Comparison of ENCODE assay signal across 2 cellular contexts in genomic region chr3:156240642-156241041, GRCh38.
TF ChIP-seq lines count a peak whose summit lies in the region.

No MANE protein-coding gene starts in this region.

TF ChIP-seq in HepG2, 621 proteins besides CTCF, POLR2A, EP300 and RAD21:
- TF ChIP-seq HOMEZ (CRISPR knock-in tag; IDR thresholded peaks at IDR 0.05; ENCODE audit: low read depth) (no peak), ZNF205 (CRISPR knock-in tag; IDR thresholded peaks at IDR 0.05) (no peak), ZNF510 (CRISPR knock-in tag; IDR thresholded peaks at IDR 0.05; ENCODE audit: low read depth) (no peak), SKI (IDR thresholded peaks at IDR 0.05; ENCODE audit: partially characterized antibody) (no peak), BRCA1 (CRISPR knock-in tag; IDR thresholded peaks at IDR 0.05) (no peak), TBL1XR1 (IDR thresholded peaks at IDR 0.05; ENCODE audit: borderline replicate concordance, low read length, partially characterized antibody) (no peak), SUZ12 (IDR thresholded peaks at IDR 0.05; ENCODE audit: low read depth, low read length) (no peak), TAF15 (IDR thresholded peaks at IDR 0.05; ENCODE audit: low read depth, low read length, poor library complexity, severe bottlenecking) (no peak), FOXA3 (CRISPR knock-in tag; IDR thresholded peaks at IDR 0.05) (no peak), ZFP36L2 (CRISPR knock-in tag; IDR thresholded peaks at IDR 0.05) (no peak), THAP7 (CRISPR knock-in tag; IDR thresholded peaks at IDR 0.05) (no peak), MAF1 (CRISPR knock-in tag; IDR thresholded peaks at IDR 0.05; ENCODE audit: borderline replicate concordance) (no peak), RXRB (CRISPR knock-in tag; IDR thresholded peaks at IDR 0.05; ENCODE audit: borderline replicate concordance) (no peak), ZNF660 (CRISPR knock-in tag; IDR thresholded peaks at IDR 0.05; ENCODE audit: borderline replicate concordance, low read depth) (no peak), MXD4 (CRISPR knock-in tag; IDR thresholded peaks at IDR 0.05) (no peak), KLF6 (CRISPR knock-in tag; IDR thresholded peaks at IDR 0.05) (no peak), HMGXB4 (CRISPR knock-in tag; IDR thresholded peaks at IDR 0.05; ENCODE audit: borderline replicate concordance in 1 of 2, low read depth in 1 of 2) (no peak), PBX3 (CRISPR knock-in tag; IDR thresholded peaks at IDR 0.05; ENCODE audit: borderline replicate concordance) (no peak)

TF ChIP-seq in endothelial cell of umbilical vein, 7 proteins besides CTCF, POLR2A, EP300 and RAD21 (continued from another document):
- no peak for TF ChIP-seq MAX (IDR thresholded peaks at IDR 0.05; ENCODE audit: insufficient read depth, insufficient read length)
- TF ChIP-seq GATA2 (IDR thresholded peaks at IDR 0.05; ENCODE audit: insufficient read depth, insufficient read length, low read depth, low read length), result peak; percentile 15
- no peak for TF ChIP-seq EZH2 (IDR thresholded peaks at IDR 0.05; ENCODE audit: borderline replicate concordance, low read depth, low read length, severe bottlenecking)
